Comparison of ENCODE assay signal across 1 cellular context in genomic region chr6:134174790-134175531, GRCh38.
TF ChIP-seq lines count a peak whose summit lies in the region.

No MANE protein-coding gene starts in this region.

TF ChIP-seq in HepG2, 621 proteins besides CTCF, POLR2A, EP300 and RAD21 (continued from another document and continues in another):
- TF ChIP-seq ZNF839 (CRISPR knock-in tag; IDR thresholded peaks at IDR 0.05; ENCODE audit: borderline replicate concordance): 0 out of 2 replicates have a peak, but pooled peaks have one; percentile 45
- TF ChIP-seq, protein P1, sequence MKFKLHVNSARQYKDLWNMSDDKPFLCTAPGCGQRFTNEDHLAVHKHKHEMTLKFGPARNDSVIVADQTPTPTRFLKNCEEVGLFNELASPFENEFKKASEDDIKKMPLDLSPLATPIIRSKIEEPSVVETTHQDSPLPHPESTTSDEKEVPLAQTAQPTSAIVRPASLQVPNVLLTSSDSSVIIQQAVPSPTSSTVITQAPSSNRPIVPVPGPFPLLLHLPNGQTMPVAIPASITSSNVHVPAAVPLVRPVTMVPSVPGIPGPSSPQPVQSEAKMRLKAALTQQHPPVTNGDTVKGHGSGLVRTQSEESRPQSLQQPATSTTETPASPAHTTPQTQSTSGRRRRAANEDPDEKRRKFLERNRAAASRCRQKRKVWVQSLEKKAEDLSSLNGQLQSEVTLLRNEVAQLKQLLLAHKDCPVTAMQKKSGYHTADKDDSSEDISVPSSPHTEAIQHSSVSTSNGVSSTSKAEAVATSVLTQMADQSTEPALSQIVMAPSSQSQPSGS (CRISPR knock-in tag; IDR thresholded peaks at IDR 0.05): peak; percentile 66; the same call in 1 of the 2 replicates
- TF ChIP-seq NFKB2 (CRISPR knock-in tag; IDR thresholded peaks at IDR 0.05; ENCODE audit: borderline replicate concordance): peak; percentile 90
- no peak; the same call in 1 of the 2 replicates for TF ChIP-seq ZNF616 (CRISPR knock-in tag; IDR thresholded peaks at IDR 0.05; ENCODE audit: low read depth)
- TF ChIP-seq, protein P2, sequence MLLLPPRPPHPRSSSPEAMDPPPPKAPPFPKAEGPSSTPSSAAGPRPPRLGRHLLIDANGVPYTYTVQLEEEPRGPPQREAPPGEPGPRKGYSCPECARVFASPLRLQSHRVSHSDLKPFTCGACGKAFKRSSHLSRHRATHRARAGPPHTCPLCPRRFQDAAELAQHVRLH (CRISPR knock-in tag; IDR thresholded peaks at IDR 0.05; ENCODE audit: borderline replicate concordance, low read depth): peak; percentile 84; the same call in 1 of the 2 replicates
- TF ChIP-seq SP2 (CRISPR knock-in tag; IDR thresholded peaks at IDR 0.05): no peak; the same call in 1 of the 2 replicates
- peak; percentile 75 for TF ChIP-seq ZBTB3 (CRISPR knock-in tag; IDR thresholded peaks at IDR 0.05; ENCODE audit: borderline replicate concordance, low read depth)
- TF ChIP-seq ZNF282 (IDR thresholded peaks at IDR 0.05; ENCODE audit: partially characterized antibody): no peak
- TF ChIP-seq ZNF746 (CRISPR knock-in tag; IDR thresholded peaks at IDR 0.05): no peak
- TF ChIP-seq BRD4 (CRISPR knock-in tag; IDR thresholded peaks at IDR 0.05): peak; percentile 49; the same call in 1 of the 2 replicates
- TF ChIP-seq AHR (CRISPR knock-in tag; IDR thresholded peaks at IDR 0.05): peak; percentile 71; the same call in 1 of the 2 replicates
- TF ChIP-seq SMC3 (IDR thresholded peaks at IDR 0.05; ENCODE audit: low read length): no peak; the same call in 1 of the 2 replicates
- no peak for TF ChIP-seq ZFP82 (CRISPR knock-in tag; IDR thresholded peaks at IDR 0.05; ENCODE audit: borderline replicate concordance)
- TF ChIP-seq, protein P3, sequence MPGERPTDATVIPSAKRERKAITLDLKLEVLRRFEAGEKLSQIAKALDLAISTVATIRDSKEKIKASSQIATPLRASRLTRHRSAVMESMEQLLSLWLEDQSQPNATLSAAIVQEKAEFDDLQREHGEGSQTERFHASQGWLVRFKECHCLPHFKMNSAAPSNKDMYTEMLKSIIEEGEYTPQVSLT (CRISPR knock-in tag; IDR thresholded peaks at IDR 0.05; ENCODE audit: borderline replicate concordance, low read depth): peak; percentile 51; the same call in 1 of the 2 replicates
- TF ChIP-seq ZNF572 (CRISPR knock-in tag; IDR thresholded peaks at IDR 0.05): no peak
- 0 out of 2 replicates have a peak, but pooled peaks have one; percentile 69 for TF ChIP-seq ZNF180 (CRISPR knock-in tag; IDR thresholded peaks at IDR 0.05; ENCODE audit: borderline replicate concordance, low read depth)
- TF ChIP-seq KMT2A (CRISPR knock-in tag; IDR thresholded peaks at IDR 0.05): peak; percentile 76
- peak; percentile 71 for TF ChIP-seq ARNTL (CRISPR knock-in tag; IDR thresholded peaks at IDR 0.05)
- TF ChIP-seq SOX5 (CRISPR knock-in tag; IDR thresholded peaks at IDR 0.05; ENCODE audit: borderline replicate concordance): no peak
- TF ChIP-seq PATZ1 (CRISPR knock-in tag; IDR thresholded peaks at IDR 0.05): peak; percentile 89
- peak; percentile 88; the same call in 1 of the 2 replicates for TF ChIP-seq SP140L (CRISPR knock-in tag; IDR thresholded peaks at IDR 0.05; ENCODE audit: borderline replicate concordance)
- TF ChIP-seq NONO (IDR thresholded peaks at IDR 0.05): no peak
- peak; percentile 49; the same call in 1 of the 2 replicates for TF ChIP-seq NONO (CRISPR knock-in tag; conservative IDR thresholded peaks at IDR 0.05)
- TF ChIP-seq MAFF (IDR thresholded peaks at IDR 0.05; ENCODE audit: low read depth, low read length): no peak
- TF ChIP-seq, protein P4, sequence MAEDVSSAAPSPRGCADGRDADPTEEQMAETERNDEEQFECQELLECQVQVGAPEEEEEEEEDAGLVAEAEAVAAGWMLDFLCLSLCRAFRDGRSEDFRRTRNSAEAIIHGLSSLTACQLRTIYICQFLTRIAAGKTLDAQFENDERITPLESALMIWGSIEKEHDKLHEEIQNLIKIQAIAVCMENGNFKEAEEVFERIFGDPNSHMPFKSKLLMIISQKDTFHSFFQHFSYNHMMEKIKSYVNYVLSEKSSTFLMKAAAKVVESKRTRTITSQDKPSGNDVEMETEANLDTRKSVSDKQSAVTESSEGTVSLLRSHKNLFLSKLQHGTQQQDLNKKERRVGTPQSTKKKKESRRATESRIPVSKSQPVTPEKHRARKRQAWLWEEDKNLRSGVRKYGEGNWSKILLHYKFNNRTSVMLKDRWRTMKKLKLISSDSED (CRISPR knock-in tag; IDR thresholded peaks at IDR 0.05): no peak
- TF ChIP-seq ZNF841 (CRISPR knock-in tag; IDR thresholded peaks at IDR 0.05; ENCODE audit: borderline replicate concordance): no peak
- peak; percentile 53; the same call in 1 of the 2 replicates for TF ChIP-seq ZNF550 (CRISPR knock-in tag; IDR thresholded peaks at IDR 0.05; ENCODE audit: borderline replicate concordance)
- no peak for TF ChIP-seq KDM1A (CRISPR knock-in tag; IDR thresholded peaks at IDR 0.05)
- TF ChIP-seq IRX3 (CRISPR knock-in tag; IDR thresholded peaks at IDR 0.05; ENCODE audit: borderline replicate concordance, low read depth): 0 out of 2 replicates have a peak, but pooled peaks have one; percentile 55
- 0 out of 2 replicates have a peak, but pooled peaks have one; percentile 4 for TF ChIP-seq SRY (CRISPR knock-in tag; IDR thresholded peaks at IDR 0.05)
- no peak for TF ChIP-seq STAT5B (CRISPR knock-in tag; IDR thresholded peaks at IDR 0.05)
- TF ChIP-seq ZNF367 (CRISPR knock-in tag; IDR thresholded peaks at IDR 0.05; ENCODE audit: borderline replicate concordance): no peak
- TF ChIP-seq, protein P5, sequence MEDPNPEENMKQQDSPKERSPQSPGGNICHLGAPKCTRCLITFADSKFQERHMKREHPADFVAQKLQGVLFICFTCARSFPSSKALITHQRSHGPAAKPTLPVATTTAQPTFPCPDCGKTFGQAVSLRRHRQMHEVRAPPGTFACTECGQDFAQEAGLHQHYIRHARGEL (CRISPR knock-in tag; IDR thresholded peaks at IDR 0.05): peak; percentile 98; the same call in 1 of the 2 replicates
- TF ChIP-seq ZNF552 (CRISPR knock-in tag; IDR thresholded peaks at IDR 0.05; ENCODE audit: borderline replicate concordance): peak; percentile 30; the same call in 1 of the 2 replicates
- TF ChIP-seq ERF (CRISPR knock-in tag; IDR thresholded peaks at IDR 0.05): peak; percentile 77
- peak; percentile 59; the same call in 1 of the 2 replicates for TF ChIP-seq RFXAP (CRISPR knock-in tag; IDR thresholded peaks at IDR 0.05; ENCODE audit: borderline replicate concordance)
- 0 out of 2 replicates have a peak, but pooled peaks have one; percentile 63 for TF ChIP-seq ZNF232 (CRISPR knock-in tag; IDR thresholded peaks at IDR 0.05; ENCODE audit: borderline replicate concordance)
- TF ChIP-seq ZNF296 (CRISPR knock-in tag; conservative IDR thresholded peaks at IDR 0.05): no peak
- no peak for TF ChIP-seq ZNF432 (CRISPR knock-in tag; IDR thresholded peaks at IDR 0.05; ENCODE audit: borderline replicate concordance)
- peak; percentile 48 for TF ChIP-seq CREB1 (IDR thresholded peaks at IDR 0.05)
- no peak for TF ChIP-seq CREB1 (CRISPR knock-in tag; IDR thresholded peaks at IDR 0.05)
- TF ChIP-seq ZNF792 (CRISPR knock-in tag; IDR thresholded peaks at IDR 0.05): peak; percentile 69; the same call in 1 of the 2 replicates
- TF ChIP-seq TMF1 (CRISPR knock-in tag; IDR thresholded peaks at IDR 0.05; ENCODE audit: low read depth): peak; percentile 72; the same call in 1 of the 2 replicates
- peak; percentile 70 for TF ChIP-seq ZKSCAN8 (CRISPR knock-in tag; IDR thresholded peaks at IDR 0.05; ENCODE audit: borderline replicate concordance)
- no peak for TF ChIP-seq SP1 (IDR thresholded peaks at IDR 0.05)
- peak; percentile 82 for TF ChIP-seq SP1 (CRISPR knock-in tag; IDR thresholded peaks at IDR 0.05)
- TF ChIP-seq ZNF407 (CRISPR knock-in tag; IDR thresholded peaks at IDR 0.05; ENCODE audit: not compliant biosample characterization): peak; percentile 79
- peak; percentile 22; the same call in 1 of the 2 replicates for TF ChIP-seq ZNF773 (CRISPR knock-in tag; IDR thresholded peaks at IDR 0.05; ENCODE audit: borderline replicate concordance)
- no peak; the same call in 1 of the 2 replicates for TF ChIP-seq HOXA9 (CRISPR knock-in tag; IDR thresholded peaks at IDR 0.05; ENCODE audit: borderline replicate concordance)
- peak; percentile 44; the same call in 1 of the 2 replicates for TF ChIP-seq KLF12 (CRISPR knock-in tag; IDR thresholded peaks at IDR 0.05; ENCODE audit: borderline replicate concordance)
- peak; percentile 58 for TF ChIP-seq ZNF766 (CRISPR knock-in tag; IDR thresholded peaks at IDR 0.05; ENCODE audit: borderline replicate concordance)
- TF ChIP-seq DMAP1 (CRISPR knock-in tag; IDR thresholded peaks at IDR 0.05): peak; percentile 32; the same call in 1 of the 2 replicates
